1 cellular context compared by ENCODE assay signal in genomic region chr2:96407041-96407918, GRCh38.
TF ChIP-seq lines count a peak whose summit lies in the region.

No MANE protein-coding gene starts in this region.

TF ChIP-seq in HepG2, 621 proteins besides CTCF, POLR2A, EP300 and RAD21 (continued from another document and continues in another):
- TF ChIP-seq ZNF207 (IDR thresholded peaks at IDR 0.05; ENCODE audit: borderline replicate concordance) (no peak), SOX6 (IDR thresholded peaks at IDR 0.05) (no peak), SOX6 (CRISPR knock-in tag; IDR thresholded peaks at IDR 0.05) (no peak), BCLAF1 (IDR thresholded peaks at IDR 0.05) (no peak), ZBTB7A (CRISPR knock-in tag; IDR thresholded peaks at IDR 0.05) (0 out of 2 replicates have a peak, but pooled peaks have one; percentile 5), ZNF292 (CRISPR knock-in tag; IDR thresholded peaks at IDR 0.05; ENCODE audit: borderline replicate concordance, low read depth) (peak; percentile 86), ZNF468 (CRISPR knock-in tag; IDR thresholded peaks at IDR 0.05) (no peak), SRSF1 (optimal IDR thresholded peaks at IDR 0.05; ENCODE audit: low read depth, low read length) (peak; percentile 85), NCOA2 (CRISPR knock-in tag; IDR thresholded peaks at IDR 0.05) (no peak), ZBTB21 (CRISPR knock-in tag; IDR thresholded peaks at IDR 0.05) (peak; percentile 60; the same call in 1 of the 2 replicates), THAP8 (CRISPR knock-in tag; IDR thresholded peaks at IDR 0.05; ENCODE audit: borderline replicate concordance) (no peak), UBTF (CRISPR knock-in tag; IDR thresholded peaks at IDR 0.05) (peak; percentile 41; the same call in 1 of the 2 replicates), RXRB (CRISPR knock-in tag; IDR thresholded peaks at IDR 0.05; ENCODE audit: borderline replicate concordance) (peak; percentile 14; the same call in 1 of the 2 replicates), ZNF589 (CRISPR knock-in tag; conservative IDR thresholded peaks at IDR 0.05) (0 out of 2 replicates have a peak, but pooled peaks have one; percentile 26), GATAD1 (CRISPR knock-in tag; IDR thresholded peaks at IDR 0.05) (peak; percentile 45; the same call in 1 of the 2 replicates), ZNF644 (CRISPR knock-in tag; IDR thresholded peaks at IDR 0.05; ENCODE audit: low read depth) (peak; percentile 86), SRSF9 (IDR thresholded peaks at IDR 0.05; ENCODE audit: borderline replicate concordance, insufficient read depth, low read depth, low read length, poor library complexity, severe bottlenecking) (no peak), ZNF34 (CRISPR knock-in tag; IDR thresholded peaks at IDR 0.05; ENCODE audit: borderline replicate concordance) (no peak), ZNF44 (CRISPR knock-in tag; IDR thresholded peaks at IDR 0.05) (0 out of 2 replicates have a peak, but pooled peaks have one; percentile 54), ZKSCAN1 (IDR thresholded peaks at IDR 0.05; ENCODE audit: low read length) (no peak), NR1H2 (CRISPR knock-in tag; IDR thresholded peaks at IDR 0.05; ENCODE audit: borderline replicate concordance, low read depth) (no peak), CREB3 (CRISPR knock-in tag; IDR thresholded peaks at IDR 0.05) (no peak), KDM4B (CRISPR knock-in tag; IDR thresholded peaks at IDR 0.05) (0 out of 2 replicates have a peak, but pooled peaks have one; percentile 37), BATF2 (CRISPR knock-in tag; IDR thresholded peaks at IDR 0.05) (no peak), STAG1 (CRISPR knock-in tag; IDR thresholded peaks at IDR 0.05) (peak; percentile 87), E2F2 (CRISPR knock-in tag; IDR thresholded peaks at IDR 0.05; ENCODE audit: borderline replicate concordance) (0 out of 2 replicates have a peak, but pooled peaks have one; percentile 57), ZNF687 (CRISPR knock-in tag; IDR thresholded peaks at IDR 0.05) (peak; percentile 91), SOX5 (CRISPR knock-in tag; IDR thresholded peaks at IDR 0.05; ENCODE audit: borderline replicate concordance) (no peak), CREBL2 (CRISPR knock-in tag; IDR thresholded peaks at IDR 0.05; ENCODE audit: borderline replicate concordance) (no peak), RFXAP (CRISPR knock-in tag; IDR thresholded peaks at IDR 0.05; ENCODE audit: borderline replicate concordance) (peak; percentile 75; the same call in 1 of the 2 replicates), ZNF780A (CRISPR knock-in tag; IDR thresholded peaks at IDR 0.05) (no peak), MIER3 (CRISPR knock-in tag; IDR thresholded peaks at IDR 0.05; ENCODE audit: borderline replicate concordance) (peak; percentile 65; the same call in 1 of the 2 replicates), HMGXB4 (CRISPR knock-in tag; IDR thresholded peaks at IDR 0.05; ENCODE audit: borderline replicate concordance in 1 of 2, low read depth in 1 of 2) (peak; percentile 47 to 80; a peak in 3 of 4 replicates), ZNF781 (CRISPR knock-in tag; IDR thresholded peaks at IDR 0.05; ENCODE audit: borderline replicate concordance, not compliant biosample characterization) (peak; percentile 85), TEF (CRISPR knock-in tag; IDR thresholded peaks at IDR 0.05) (no peak), MAZ (IDR thresholded peaks at IDR 0.05; ENCODE audit: borderline replicate concordance, low read depth, low read length) (0 out of 2 replicates have a peak, but pooled peaks have one; percentile 22), MAZ (CRISPR knock-in tag; IDR thresholded peaks at IDR 0.05; ENCODE audit: low read depth) (0 out of 2 replicates have a peak, but pooled peaks have one; percentile 61), ZSCAN22 (CRISPR knock-in tag; IDR thresholded peaks at IDR 0.05) (no peak), GPN1 (CRISPR knock-in tag; IDR thresholded peaks at IDR 0.05; ENCODE audit: borderline replicate concordance) (no peak), ZNF556 (CRISPR knock-in tag; IDR thresholded peaks at IDR 0.05; ENCODE audit: borderline replicate concordance) (no peak), ZNF512B (CRISPR knock-in tag; IDR thresholded peaks at IDR 0.05; ENCODE audit: borderline replicate concordance) (peak; percentile 70; the same call in 1 of the 2 replicates)
